34 cellular contexts compared by ENCODE assay signal in the genomic region with DNA sequence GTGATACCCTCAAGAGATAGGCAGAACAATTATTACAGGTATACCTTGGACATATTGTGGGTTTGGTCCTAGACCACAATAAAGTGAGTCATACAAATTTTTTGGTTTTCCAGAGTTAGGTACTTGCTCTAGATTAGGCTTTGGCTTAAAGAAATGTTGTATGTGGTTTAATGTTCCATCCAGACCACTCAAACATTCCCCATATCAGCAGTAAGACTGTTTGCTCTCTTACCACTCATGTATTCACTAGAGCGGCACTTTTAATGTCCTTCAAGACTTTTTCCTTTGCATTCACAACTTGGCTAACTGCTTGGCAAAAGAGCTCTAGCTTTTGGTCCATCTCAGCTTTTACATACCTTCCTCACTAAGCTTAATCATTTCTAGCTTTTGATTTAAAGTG.
"Had no signal": no experiment of that assay in that cellular context is flagged by ENCODE, and none has a peak within 500 bp of the region (broad histone marks: within the 10 kb centered on the region; RNA-seq: fewer than 3 reads in every experiment).

No MANE protein-coding gene starts in this region.

- DNase-seq: activated CD4-positive, alpha-beta T cell treated with anti-CD3 and anti-CD28 coated beads, Interleukin-2, amount 10 ng/mL, durations not matched to agents 24 days and 14 days; activated CD4-positive, alpha-beta T cell treated with anti-CD3 and anti-CD28 coated beads, Interleukin-2, amount 50 U/mL, for 4 hours; activated CD8-positive, alpha-beta T cell treated with anti-CD3 and anti-CD28 coated beads for 36 hours; activated effector memory CD4-positive, alpha-beta T cell treated with anti-CD3 and anti-CD28 coated beads, Interleukin-2, amount 50 U/mL, for 16 hours; activated naive CD4-positive, alpha-beta T cell; activated naive CD4-positive, alpha-beta T cell treated with anti-CD3 and anti-CD28 coated beads, Interleukin-2, amount 50 U/mL, for 16 hours; activated naive CD8-positive, alpha-beta T cell treated with anti-CD3 and anti-CD28 coated beads for 36 hours; activated T-cell treated with anti-CD3 and anti-CD28 coated beads, Interleukin-2, amount 50 U/mL, for 1 hour; activated T-cell treated with anti-CD3 and anti-CD28 coated beads, Interleukin-2, amount 50 U/mL, for 72 hours; amniotic stem cell; aorta; Kasumi-1; KG1; MG63; NCI-H1048; NCI-H1105 treated with DMSO at 0.1 percent for 48 hours; NCI-H1436; NCI-H1694; NCI-H1930; NCI-H2107; NCI-H2171 treated with DMSO at 0.1 percent for 48 hours; NCI-H2227 treated with DMSO at 0.1 percent for 48 hours; NCI-H446; NCI-H524 treated with DMSO at 0.1 percent for 48 hours; NCI-H748 treated with DMSO at 0.1 percent for 48 hours; NK-92 treated with Interleukin-12 subunit alpha and Interleukin-12 subunit beta, amount 100 ng/mL, for 24 hours; PC-9; Right ventricle myocardium superior; SW 1271 had no signal

- H3K27me3 ChIP-seq: cardiac muscle cell, MG63 had no signal

- ATAC-seq: activated CD8-positive, alpha-beta T cell treated with anti-CD3 and anti-CD28 coated beads for 36 hours; activated T-cell treated with anti-CD3 and anti-CD28 coated beads, Interleukin-2, amount 50 U/mL, for 72 hours; activated T-helper 17 cell treated with anti-CD3 and anti-CD28 coated beads, Interleukin-2, amount 50 U/mL, for 72 hours had no signal

- H3K4me3 ChIP-seq: cardiac muscle cell, MG63, PC-9 had no signal

- H3K27me3 Mint-ChIP-seq: activated CD4-positive, alpha-beta T cell treated with anti-CD3 and anti-CD28 coated beads, Interleukin-2, amount 10 ng/mL, durations not matched to agents 24 days and 14 days; activated CD8-positive, alpha-beta T cell treated with anti-CD3 and anti-CD28 coated beads for 36 hours; activated naive CD8-positive, alpha-beta T cell treated with anti-CD3 and anti-CD28 coated beads for 36 hours; activated T-helper 17 cell treated with anti-CD3 and anti-CD28 coated beads, Interleukin-2, amount 50 U/mL, for 72 hours; central memory CD8-positive, alpha-beta T cell had no signal

- FAIRE-seq: TTC549 had no signal

- H3K9me3 Mint-ChIP-seq: activated CD4-positive, alpha-beta T cell treated with anti-CD3 and anti-CD28 coated beads, Interleukin-2, amount 10 ng/mL, durations not matched to agents 24 days and 14 days; activated CD8-positive, alpha-beta T cell treated with anti-CD3 and anti-CD28 coated beads for 36 hours; activated naive CD8-positive, alpha-beta T cell treated with anti-CD3 and anti-CD28 coated beads for 36 hours; T-helper 2 cell treated with Interferon-gamma antibody and Interleukin-4, amounts not matched to agents 5 μg/mL and 100 μg/mL, for 36 hours had no signal

- H3K36me3 ChIP-seq: cardiac muscle cell, MG63 had no signal

- H3K9me3 ChIP-seq: MG63 had no signal

- H3K4me3 Mint-ChIP-seq: activated CD4-positive, alpha-beta T cell treated with anti-CD3 and anti-CD28 coated beads, Interleukin-2, amount 10 ng/mL, durations not matched to agents 24 days and 14 days; activated CD8-positive, alpha-beta T cell treated with anti-CD3 and anti-CD28 coated beads for 36 hours; activated naive CD8-positive, alpha-beta T cell treated with anti-CD3 and anti-CD28 coated beads for 36 hours; activated T-cell treated with anti-CD3 and anti-CD28 coated beads, Interleukin-2, amount 50 U/mL, for 72 hours; activated T-helper 17 cell treated with anti-CD3 and anti-CD28 coated beads, Interleukin-2, amount 50 U/mL, for 72 hours; central memory CD8-positive, alpha-beta T cell; T-helper 2 cell treated with Interferon-gamma antibody and Interleukin-4, amounts not matched to agents 5 μg/mL and 100 μg/mL, for 36 hours had no signal

- H3K4me1 Mint-ChIP-seq: activated CD4-positive, alpha-beta T cell treated with anti-CD3 and anti-CD28 coated beads, Interleukin-2, amount 10 ng/mL, durations not matched to agents 24 days and 14 days; activated naive CD8-positive, alpha-beta T cell treated with anti-CD3 and anti-CD28 coated beads for 36 hours; activated T-helper 17 cell treated with anti-CD3 and anti-CD28 coated beads, Interleukin-2, amount 50 U/mL, for 72 hours; central memory CD8-positive, alpha-beta T cell had no signal

- H3K27ac Mint-ChIP-seq: activated CD4-positive, alpha-beta T cell treated with anti-CD3 and anti-CD28 coated beads, Interleukin-2, amount 10 ng/mL, durations not matched to agents 24 days and 14 days; activated CD8-positive, alpha-beta T cell treated with anti-CD3 and anti-CD28 coated beads for 36 hours; activated naive CD8-positive, alpha-beta T cell treated with anti-CD3 and anti-CD28 coated beads for 36 hours; activated T-cell treated with anti-CD3 and anti-CD28 coated beads, Interleukin-2, amount 50 U/mL, for 72 hours; activated T-helper 17 cell treated with anti-CD3 and anti-CD28 coated beads, Interleukin-2, amount 50 U/mL, for 72 hours; T-helper 2 cell treated with Interferon-gamma antibody and Interleukin-4, amounts not matched to agents 5 μg/mL and 100 μg/mL, for 36 hours had no signal

- H3K27ac ChIP-seq: cardiac muscle cell, PC-9 had no signal
